Comparison of ENCODE assay signal across 8 cellular contexts in the genomic region with DNA sequence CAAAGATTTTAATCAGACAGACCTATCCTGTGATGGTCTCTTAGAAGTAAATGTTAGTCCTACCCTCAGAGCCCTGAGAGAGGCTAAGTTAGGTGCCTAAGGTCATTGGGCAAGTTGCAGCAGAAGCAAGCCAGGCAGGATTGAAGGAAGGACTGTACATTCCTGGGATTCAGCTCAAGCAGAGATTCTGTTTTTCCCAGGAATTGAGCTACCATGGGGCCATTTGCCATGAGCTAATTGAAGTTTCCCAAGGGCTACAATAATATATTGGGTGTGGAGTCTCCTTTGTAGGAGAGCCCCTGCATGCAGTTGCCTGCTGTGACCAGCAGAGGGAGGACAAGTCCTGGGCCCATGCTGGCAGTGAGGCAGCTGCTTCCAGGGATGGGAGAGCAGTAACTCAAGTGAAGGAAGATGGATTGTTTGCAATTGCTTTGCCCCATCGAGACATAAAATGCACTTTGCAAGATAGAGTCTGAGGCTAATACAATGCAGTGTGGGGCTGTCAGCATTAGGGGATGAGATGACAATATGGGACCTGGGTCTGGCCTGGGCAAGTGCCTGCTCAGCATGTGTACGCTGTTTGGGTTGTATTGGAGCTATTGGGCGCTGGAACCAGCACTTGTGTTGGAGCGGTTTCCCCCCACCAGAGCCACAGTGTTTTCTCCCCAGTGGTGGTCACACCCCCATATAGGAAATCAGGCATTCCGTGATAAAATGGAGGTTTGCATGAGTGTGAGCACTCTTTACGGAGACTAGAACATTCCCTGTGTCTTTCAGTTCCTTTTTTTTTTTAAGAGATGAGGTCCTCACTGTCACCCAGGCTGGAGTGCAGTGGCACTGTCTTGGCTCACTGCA. TPM values are rescaled to one million over a fixed set of nuclear protein-coding genes. Genes with fewer than 3 reads are reported as not detected.
DNase-seq lines count a peak whose midpoint lies in the region; ATAC-seq lines count a peak whose summit lies in the region.

No MANE protein-coding gene starts in this region.

- DNase-seq in DMS79 (lab: John Stamatoyannopoulos, UW) (peak; percentile 14), NCI-H2196 treated with DMSO at 0.1 percent for 48 hours (lab: John Stamatoyannopoulos, UW; ENCODE audit: unreplicated experiment) (peak; percentile 63), left colon (peak; percentile 48 to 76)
- peak; percentile 61 for DNase-seq in activated CD4-positive, CD25-positive, alpha-beta regulatory T cell treated with anti-CD3 and anti-CD28 coated beads, Interleukin-2, amount 50 U/mL, for 16 hours (ENCODE audit: low read depth, low spot score)
- peak; percentile 61 for DNase-seq in central memory CD4-positive, alpha-beta T cell
- peak; percentile 66 to 67 for DNase-seq in stimulated activated CD4-positive, alpha-beta T cell treated with anti-CD3 and anti-CD28 coated beads, Interleukin-2, amount 100 ng/mL, for 48 hours

- ATAC-seq in HG02642 (IDR thresholded peaks at IDR 0.05; ENCODE audit: poor library complexity, unreplicated experiment) (peak; percentile 56), left colon (peak; percentile 93), HG03520 (IDR thresholded peaks at IDR 0.05; ENCODE audit: unreplicated experiment) (no peak)

- intact Hi-C loops in left colon (cut with DNase I, micrococcal nuclease) = loop anchor here in 1 of 2 donors (5.0 kb wide), 1 partner anchor 507 kb away; no protein-coding TSS in a partner anchor

RNA-seq across cellular contexts. Expression of a gene that starts 27.9 kb away (rescaled TPM):
- total RNA-seq in left colon = under 1 TPM; 0.78 to 0.85 TPM

RNA-seq across cellular contexts. Expression of a gene that starts 29.6 kb away (rescaled TPM):
- 10 to 100 TPM; 75.6 to 85.5 TPM for total RNA-seq in left colon

RNA-seq across cellular contexts. Expression of a gene that starts 46.9 kb away (rescaled TPM):
- 10 to 100 TPM; 29.0 to 33.4 TPM for total RNA-seq in left colon

Comparison
In these comparisons a context has a peak if more than half of its experiments do, and no peak if none do; other contexts are left out.
1. DNase-seq: peak in every context shown above with its lines; median percentile 66 in stimulated activated CD4-positive, alpha-beta T cell treated with anti-CD3 and anti-CD28 coated beads, Interleukin-2, amount 100 ng/mL, for 48 hours; 63 in NCI-H2196 treated with DMSO at 0.1 percent for 48 hours; 62 in left colon; 61 in activated CD4-positive, CD25-positive, alpha-beta regulatory T cell treated with anti-CD3 and anti-CD28 coated beads, Interleukin-2, amount 50 U/mL, for 16 hours; 61 in central memory CD4-positive, alpha-beta T cell; 14 in DMS79.